ENCODE assay signal across 10 cellular contexts in the genomic region with DNA sequence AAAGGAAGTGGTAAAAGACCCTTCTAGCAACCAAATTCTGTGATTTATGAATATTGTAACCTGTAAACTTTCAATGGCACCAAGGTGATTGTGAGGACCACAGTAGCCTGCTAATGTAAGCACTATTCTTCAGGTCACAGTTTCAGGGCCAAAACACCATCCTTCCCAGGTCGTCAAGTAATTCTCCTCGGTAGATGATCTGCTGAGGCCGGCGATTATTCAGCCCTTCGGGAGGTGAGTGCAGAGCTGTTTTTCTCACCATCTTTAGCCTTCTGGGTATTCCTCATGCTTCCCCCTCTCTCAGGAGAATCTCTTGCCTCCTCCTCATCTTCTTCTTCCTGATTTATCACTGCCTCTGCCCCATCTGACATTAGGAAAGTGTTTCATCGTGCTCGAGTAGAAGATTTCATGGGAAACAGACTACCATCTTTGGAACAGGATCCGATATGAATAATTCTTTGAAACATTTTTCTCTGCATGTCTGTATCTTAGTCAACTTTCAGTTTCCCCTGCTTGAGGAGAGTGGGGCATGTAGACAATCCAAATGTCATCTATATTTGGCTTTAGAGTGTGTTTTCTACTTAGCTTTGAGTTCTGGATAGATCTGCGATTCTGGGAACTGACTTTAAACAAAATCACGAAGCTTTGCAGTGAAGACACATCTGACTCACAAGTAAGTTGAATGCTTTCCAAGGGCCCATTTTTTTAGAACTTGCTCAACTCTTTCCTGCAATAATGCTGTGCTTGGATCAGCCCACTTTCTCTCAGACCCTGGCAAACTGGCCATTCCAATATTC.
A peak's percentile ranks its signal among the peaks of the same experiment; 100 is the strongest.
DNase-seq lines count a peak whose midpoint lies in the region; ATAC-seq and TF ChIP-seq lines count a peak whose summit lies in the region.
"Had no signal": no experiment of that assay in that cellular context is flagged by ENCODE, and none has a peak within 500 bp of the region (broad histone marks: within the 10 kb centered on the region; RNA-seq: fewer than 3 reads in every experiment).

No MANE protein-coding gene starts in this region.

- H3K36me3 Mint-ChIP-seq in nephron progenitor cell (ENCODE audit: low read depth): no peaks in the 10 kb centered on the region

- H3K27ac Mint-ChIP-seq in nephron progenitor cell: peak overlapping the region; percentile 49

- peak overlapping the region; percentile 55; the same call in 1 of the 2 replicates for H2AFZ ChIP-seq in PC-9

- no peak for ATAC-seq in HG02938 (IDR thresholded peaks at IDR 0.05; ENCODE audit: unreplicated experiment)

- TF ChIP-seq CTCF in A673 (conservative IDR thresholded peaks at IDR 0.05; ENCODE audit: low read depth, low read length) (no peak), PC-9 (conservative IDR thresholded peaks at IDR 0.05) (no peak), epithelial cell of proximal tubule (conservative IDR thresholded peaks at IDR 0.05; ENCODE audit: low read depth, low read length) (no peak), nephron progenitor cell (IDR thresholded peaks at IDR 0.05) (no peak)

- no peak overlapping the region for H3K27ac ChIP-seq in A673 (ENCODE audit: low read depth, low read length, poor library complexity, severe bottlenecking)
- H3K27ac ChIP-seq in PC-9: peak overlapping the region; percentile 83

- CTCF ChIA-PET in A673 (lab: Charles Lee) (no interaction called here), PC-9 (lab: Charles Lee) (no interaction called here)

- H3K4me3 ChIP-seq in A673 (ENCODE audit: low read depth, low read length, poor library complexity, severe bottlenecking) (no peak overlapping the region), PC-9 (no peak overlapping the region; the same call in 1 of the 2 replicates), epithelial cell of proximal tubule (ENCODE audit: low read depth, low read length) (no peak overlapping the region)

- intact Hi-C loops in A673 (cut with micrococcal nuclease; ENCODE audit: unreplicated experiment) (no loop called here), PC-9 (cut with micrococcal nuclease; ENCODE audit: unreplicated experiment) (loop anchor here (2.0 kb wide), 1 partner anchor 30 kb away; no protein-coding TSS in a partner anchor)

- H3K4me1 ChIP-seq in A673 (ENCODE audit: insufficient read depth, low read length, poor library complexity, severe bottlenecking): peaks cover 6% of the 10 kb centered on the region
- H3K4me1 ChIP-seq in PC-9 (replicated peaks; ENCODE audit: insufficient read depth): peaks cover 55% of the 10 kb centered on the region

- POLR2A ChIA-PET in A673 (lab: Charles Lee; ENCODE audit: low non-redundant PET): no interaction called here
- POLR2A ChIA-PET in PC-9 (lab: Charles Lee; ENCODE audit: unreplicated experiment): no interaction called here

- no peak overlapping the region for H3K4me3 Mint-ChIP-seq in nephron progenitor cell

- H3K79me2 ChIP-seq in PC-9 (ENCODE audit: low read depth): no peaks in the 10 kb centered on the region

- peak overlapping the region; percentile 56 for H3K4me2 ChIP-seq in PC-9

- no peaks in the 10 kb centered on the region for H3K9me3 Mint-ChIP-seq in nephron progenitor cell

- BruUV-seq in A673 (replicated peaks; lab: Mats Ljungman, UMichigan) (no TSS peak), PC-9 (replicated peaks; lab: Mats Ljungman, UMichigan) (no TSS peak)

- H3K9me3 ChIP-seq in A673 (ENCODE audit: low read depth, low read length, poor library complexity, severe bottlenecking) (no peaks in the 10 kb centered on the region), PC-9 (ENCODE audit: insufficient read depth, low read depth) (no peaks in the 10 kb centered on the region)

- H3K4me1 Mint-ChIP-seq in nephron progenitor cell: peaks cover 52% of the 10 kb centered on the region

- no peaks in the 10 kb centered on the region for H3K27me3 Mint-ChIP-seq in nephron progenitor cell (ENCODE audit: low read depth, poor library complexity)

- DNase-seq in A673 (ENCODE audit: low spot score) (peak; percentile 12), PC-9 (peak in 1 of 2 experiments; percentile 85), epithelial cell of proximal tubule (ENCODE audit: low read depth) (peak; percentile 76), nephron progenitor cell (no peak), NCI-H524 (lab: John Stamatoyannopoulos, UW) (no peak), Ammon's horn (ENCODE audit: low spot score) (no peak), NCI-H748 treated with DMSO at 0.1 percent for 48 hours (lab: John Stamatoyannopoulos, UW) (no peak)
- DNase-seq: DMS53, midbrain had no signal

- no peaks in the 10 kb centered on the region for H3K36me3 ChIP-seq in A673 (ENCODE audit: insufficient read depth, low read length, poor library complexity, severe bottlenecking)
- H3K36me3 ChIP-seq in PC-9 (ENCODE audit: low read depth): no peaks in the 10 kb centered on the region

- peaks cover 41% of the 10 kb centered on the region for H3F3A ChIP-seq in PC-9 (ENCODE audit: insufficient read depth, low read depth)

- H3K27me3 ChIP-seq in A673 (replicated peaks; ENCODE audit: insufficient read depth, low read depth, low read length, poor library complexity) (no peaks in the 10 kb centered on the region), PC-9 (ENCODE audit: insufficient read depth, low read depth) (no peaks in the 10 kb centered on the region)

- no peaks in the 10 kb centered on the region for H4K20me1 ChIP-seq in PC-9 (ENCODE audit: insufficient read depth)

- no peaks in the 10 kb centered on the region for H3K9me2 ChIP-seq in PC-9 (ENCODE audit: insufficient read depth)

Comparison
In these comparisons a context has a peak if more than half of its experiments do, and no peak if none do; other contexts are left out.
1. DNase-seq: peak in A673 (single experiment) and epithelial cell of proximal tubule (single experiment); none in nephron progenitor cell (single experiment), NCI-H524 (0 of 2), Ammon's horn (single experiment) and NCI-H748 treated with DMSO at 0.1 percent for 48 hours (single experiment).